ENCODE assay signal across 27 cellular contexts in the genomic region with DNA sequence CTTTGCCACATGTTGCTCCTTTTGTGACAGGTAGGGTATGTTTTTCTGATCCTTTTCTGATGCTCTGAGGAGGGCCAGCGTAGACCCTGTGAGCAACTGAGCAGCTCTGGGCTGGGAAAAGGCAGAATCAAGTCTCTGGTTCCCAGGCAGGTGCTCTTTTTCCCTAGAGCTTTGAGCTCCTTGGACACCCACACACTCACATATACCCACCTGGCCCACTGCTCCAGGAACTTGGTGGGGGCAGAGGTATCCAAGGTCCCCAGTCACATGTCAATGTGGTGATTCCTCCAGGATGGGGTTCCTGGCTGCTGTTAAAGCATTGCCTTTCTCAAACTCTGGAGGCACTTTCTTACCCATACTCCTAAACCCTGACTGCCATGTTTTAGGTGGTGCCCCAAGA. TPM values are rescaled to one million over a fixed set of nuclear protein-coding genes. Genes with fewer than 3 reads are reported as not detected.
A peak's percentile ranks its signal among the peaks of the same experiment; 100 is the strongest.
DNase-seq lines count a peak whose midpoint lies in the region; FAIRE-seq and TF ChIP-seq lines count a peak whose summit lies in the region.
"Had no signal": no experiment of that assay in that cellular context is flagged by ENCODE, and none has a peak within 500 bp of the region (broad histone marks: within the 10 kb centered on the region; RNA-seq: fewer than 3 reads in every experiment).

No MANE protein-coding gene starts in this region.

- CTCF ChIA-PET in CD8-positive, alpha-beta memory T cell (lab: Charles Lee): interaction anchor here (0.7 to 2.6 kb wide), 4 partner anchors 9 to 57 kb away, joined by 3 to 12 read pairs (median 6); no protein-coding TSS in a partner anchor

- H3K9me3 Mint-ChIP-seq in T-helper 1 cell treated with Interleukin-12 subunit alpha and Interleukin-12 subunit beta and Interleukin-4 antibody, amounts not matched to agents 30 μg/mL and 1 μg/mL, for 36 hours: no peaks in the 10 kb centered on the region
- no peaks in the 10 kb centered on the region for H3K9me3 Mint-ChIP-seq in CD8-positive, alpha-beta memory T cell
- H3K9me3 Mint-ChIP-seq in activated T-helper 1 cell treated with anti-CD3 and anti-CD28 coated beads, Interleukin-12 subunit alpha, Interleukin-12 subunit beta, Interleukin-2, Interleukin-4 antibody, amounts not matched to agents 30 ng/mL and 10 ng/mL and 1 ng/mL, durations not matched to agents 14 hours and 24 hours and 36 hours: no peaks in the 10 kb centered on the region
- H3K9me3 Mint-ChIP-seq: mesothelial cell of epicardium, WTC11 had no signal

- no peaks in the 10 kb centered on the region for H3K27me3 ChIP-seq in CD8-positive, alpha-beta memory T cell (ENCODE audit: insufficient read depth, low read length, poor library complexity, severe bottlenecking)
- no peaks in the 10 kb centered on the region for H3K27me3 ChIP-seq in mononuclear cell (ENCODE audit: insufficient read depth, low read length)
- H3K27me3 ChIP-seq: adrenal gland, breast epithelium, neural progenitor cell, upper lobe of left lung had no signal

- FAIRE-seq in GM12891 (lab: Jason Lieb, UNC): no peak
- FAIRE-seq: endometrium had no signal

- DNase-seq in T-helper 1 cell: no peak
- DNase-seq in CD8-positive, alpha-beta memory T cell: no peak
- DNase-seq in activated T-helper 1 cell treated with anti-CD3 and anti-CD28 coated beads, Interleukin-12 subunit alpha, Interleukin-12 subunit beta, Interleukin-2, Interleukin-4 antibody, amounts not matched to agents 30 ng/mL and 10 ng/mL and 1 ng/mL, durations not matched to agents 14 hours and 24 hours and 36 hours (ENCODE audit: low spot score): no peak
- DNase-seq in glomerular visceral epithelial cell (ENCODE audit: extremely low spot score): no peak
- no peak for DNase-seq in GM12891 (ENCODE audit: insufficient read length, low spot score)
- no peak for DNase-seq in NCI-H526 treated with DMSO at 0.1 percent for 48 hours (lab: John Stamatoyannopoulos, UW)
- DNase-seq: adrenal gland; Calu3; EL; Karpas-422; left colon; NCI-H187; NCI-H748 treated with DMSO at 0.1 percent for 48 hours; SIG-M5; stimulated activated CD4-positive, alpha-beta T cell treated with anti-CD3 and anti-CD28 coated beads, Interleukin-2, amount 100 ng/mL, for 24 hours; upper lobe of left lung had no signal

- H3K9me3 ChIP-seq in CD8-positive, alpha-beta memory T cell (ENCODE audit: low read length): no peaks in the 10 kb centered on the region
- H3K9me3 ChIP-seq in mononuclear cell (ENCODE audit: low read depth, low read length): no peaks in the 10 kb centered on the region
- H3K9me3 ChIP-seq: adrenal gland, breast epithelium, upper lobe of left lung had no signal

- H3K36me3 ChIP-seq in CD8-positive, alpha-beta memory T cell (ENCODE audit: insufficient read depth, low read length): peaks cover 41% of the 10 kb centered on the region
- H3K36me3 ChIP-seq: adrenal gland, breast epithelium, neural progenitor cell, upper lobe of left lung had no signal

- peak overlapping the region; percentile 64 for H3K4me3 ChIP-seq in CD8-positive, alpha-beta memory T cell (ENCODE audit: low read length)
- peak overlapping the region; percentile 9 for H3K4me3 ChIP-seq in mononuclear cell (ENCODE audit: low read length)
- H3K4me3 ChIP-seq: adrenal gland, breast epithelium, coronary artery, neural progenitor cell had no signal

- no peak for TF ChIP-seq POLR2A in GM12891 (IDR thresholded peaks at IDR 0.05; ENCODE audit: low read depth, low read length)

- H3K27ac ChIP-seq in CD8-positive, alpha-beta memory T cell (ENCODE audit: low read depth, low read length): peak overlapping the region; percentile 44
- H3K27ac ChIP-seq: 22Rv1, adrenal gland, breast epithelium, coronary artery, neural progenitor cell, upper lobe of left lung had no signal

- H3K4me1 Mint-ChIP-seq in T-helper 1 cell treated with Interleukin-12 subunit alpha and Interleukin-12 subunit beta and Interleukin-4 antibody, amounts not matched to agents 30 μg/mL and 1 μg/mL, for 36 hours (ENCODE audit: low read depth): peaks cover 48% of the 10 kb centered on the region
- peaks cover 55 to 58% (median 57%) of the 10 kb centered on the region in 3 donors for H3K4me1 Mint-ChIP-seq in CD8-positive, alpha-beta memory T cell
- H3K4me1 Mint-ChIP-seq in activated T-helper 1 cell treated with anti-CD3 and anti-CD28 coated beads, Interleukin-12 subunit alpha, Interleukin-12 subunit beta, Interleukin-2, Interleukin-4 antibody, amounts not matched to agents 30 ng/mL and 10 ng/mL and 1 ng/mL, durations not matched to agents 14 hours and 24 hours and 36 hours (ENCODE audit: low read depth): peaks cover 53% of the 10 kb centered on the region

- peaks cover 94% of the 10 kb centered on the region for H3K36me3 Mint-ChIP-seq in T-helper 1 cell treated with Interleukin-12 subunit alpha and Interleukin-12 subunit beta and Interleukin-4 antibody, amounts not matched to agents 30 μg/mL and 1 μg/mL, for 36 hours (ENCODE audit: low read depth)
- H3K36me3 Mint-ChIP-seq in CD8-positive, alpha-beta memory T cell: peaks cover 51 to 96% (median 62%) of the 10 kb centered on the region in 3 donors
- H3K36me3 Mint-ChIP-seq in activated T-helper 1 cell treated with anti-CD3 and anti-CD28 coated beads, Interleukin-12 subunit alpha, Interleukin-12 subunit beta, Interleukin-2, Interleukin-4 antibody, amounts not matched to agents 30 ng/mL and 10 ng/mL and 1 ng/mL, durations not matched to agents 14 hours and 24 hours and 36 hours (ENCODE audit: low read depth): peaks cover 95% of the 10 kb centered on the region
- H3K36me3 Mint-ChIP-seq: mesothelial cell of epicardium, neural progenitor cell, WTC11 had no signal

- H3K4me3 Mint-ChIP-seq in T-helper 1 cell treated with Interleukin-12 subunit alpha and Interleukin-12 subunit beta and Interleukin-4 antibody, amounts not matched to agents 30 μg/mL and 1 μg/mL, for 36 hours: peak overlapping the region; percentile 97
- peak overlapping the region; percentile 97 to 100 (median 99) for H3K4me3 Mint-ChIP-seq in CD8-positive, alpha-beta memory T cell
- peak overlapping the region; percentile 97 for H3K4me3 Mint-ChIP-seq in activated T-helper 1 cell treated with anti-CD3 and anti-CD28 coated beads, Interleukin-12 subunit alpha, Interleukin-12 subunit beta, Interleukin-2, Interleukin-4 antibody, amounts not matched to agents 30 ng/mL and 10 ng/mL and 1 ng/mL, durations not matched to agents 14 hours and 24 hours and 36 hours
- H3K4me3 Mint-ChIP-seq: mesothelial cell of epicardium, neural progenitor cell, WTC11 had no signal

- H3K27ac Mint-ChIP-seq in T-helper 1 cell treated with Interleukin-12 subunit alpha and Interleukin-12 subunit beta and Interleukin-4 antibody, amounts not matched to agents 30 μg/mL and 1 μg/mL, for 36 hours: peak overlapping the region; percentile 87
- H3K27ac Mint-ChIP-seq in CD8-positive, alpha-beta memory T cell: peak overlapping the region; percentile 89 to 99 (median 96)
- H3K27ac Mint-ChIP-seq in activated T-helper 1 cell treated with anti-CD3 and anti-CD28 coated beads, Interleukin-12 subunit alpha, Interleukin-12 subunit beta, Interleukin-2, Interleukin-4 antibody, amounts not matched to agents 30 ng/mL and 10 ng/mL and 1 ng/mL, durations not matched to agents 14 hours and 24 hours and 36 hours: peak overlapping the region; percentile 96
- H3K27ac Mint-ChIP-seq: mesothelial cell of epicardium, neural progenitor cell, progenitor cell of endocrine pancreas, WTC11 had no signal

- intact Hi-C loops in activated T-helper 1 cell treated with anti-CD3 and anti-CD28 coated beads, Interleukin-12 subunit alpha, Interleukin-12 subunit beta, Interleukin-2, Interleukin-4 antibody, amounts not matched to agents 30 ng/mL and 10 ng/mL and 1 ng/mL, durations not matched to agents 14 hours and 24 hours and 36 hours (cut with micrococcal nuclease): loop anchor here (5.0 to 10.0 kb wide), 4 partner anchors 255 to 905 kb away; a partner anchor contains a TSS

- POLR2A ChIA-PET in CD8-positive, alpha-beta memory T cell (lab: Charles Lee): interaction anchor here (0.6 to 1.7 kb wide), 4 partner anchors 13 to 49 kb away, joined by 3 to 6 read pairs (median 3); no protein-coding TSS in a partner anchor

- no peaks in the 10 kb centered on the region for H3K27me3 Mint-ChIP-seq in T-helper 1 cell treated with Interleukin-12 subunit alpha and Interleukin-12 subunit beta and Interleukin-4 antibody, amounts not matched to agents 30 μg/mL and 1 μg/mL, for 36 hours (ENCODE audit: low read depth)
- peaks cover 0 to 4% of the 10 kb centered on the region in 2 donors for H3K27me3 Mint-ChIP-seq in CD8-positive, alpha-beta memory T cell
- peaks cover 3% of the 10 kb centered on the region for H3K27me3 Mint-ChIP-seq in activated T-helper 1 cell treated with anti-CD3 and anti-CD28 coated beads, Interleukin-12 subunit alpha, Interleukin-12 subunit beta, Interleukin-2, Interleukin-4 antibody, amounts not matched to agents 30 ng/mL and 10 ng/mL and 1 ng/mL, durations not matched to agents 14 hours and 24 hours and 36 hours (ENCODE audit: insufficient read depth)
- H3K27me3 Mint-ChIP-seq: progenitor cell of endocrine pancreas had no signal

- peaks cover 56% of the 10 kb centered on the region for H3K4me1 ChIP-seq in CD8-positive, alpha-beta memory T cell (ENCODE audit: insufficient read depth, low read length)
- peaks cover 64% of the 10 kb centered on the region for H3K4me1 ChIP-seq in mononuclear cell (ENCODE audit: insufficient read depth, low read length)
- H3K4me1 ChIP-seq: adrenal gland, breast epithelium, neural progenitor cell had no signal

TF ChIP-seq in GM12891, 5 proteins besides CTCF, POLR2A, EP300 and RAD21:
- TF ChIP-seq TAF1 (IDR thresholded peaks at IDR 0.05; ENCODE audit: low read depth, low read length) (no peak), PAX5 (IDR thresholded peaks at IDR 0.05; ENCODE audit: insufficient read depth, low read length, severe bottlenecking) (no peak), POU2F2 (IDR thresholded peaks at IDR 0.05; ENCODE audit: low read depth, low read length) (no peak), POLR2AphosphoS5 (IDR thresholded peaks at IDR 0.05; ENCODE audit: low read depth, low read length) (no peak), SPI1 (IDR thresholded peaks at IDR 0.05; ENCODE audit: low read depth, low read length) (no peak)

RNA-seq across cellular contexts. Expression of a gene that starts 5.4 kb away (rescaled TPM):
- 100 to 1,000 TPM; 353 to 364 TPM for total RNA-seq in CD8-positive, alpha-beta memory T cell
- polyA plus RNA-seq in CD8-positive, alpha-beta memory T cell: 440 TPM
- 651 and 685 TPM in 2 replicates for total RNA-seq in activated T-helper 1 cell treated with anti-CD3 and anti-CD28 coated beads, Interleukin-12 subunit alpha, Interleukin-12 subunit beta, Interleukin-2, Interleukin-4 antibody, amounts not matched to agents 30 ng/mL and 10 ng/mL and 1 ng/mL, durations not matched to agents 14 hours and 24 hours and 36 hours
- 110 TPM for total RNA-seq in mononuclear cell
- not detected for polyA plus RNA-seq in GM12891 (2012; ENCODE audit: low read depth, missing spikeins)
- total RNA-seq: Calu3, HT1080, mesothelial cell of epicardium, progenitor cell of endocrine pancreas had no signal
